20 cellular contexts compared by ENCODE assay signal in genomic region chr17:39954876-39955275, GRCh38. TPM values are rescaled to one million over a fixed set of nuclear protein-coding genes. Genes with fewer than 3 reads are reported as not detected.
"Had no signal": no experiment of that assay in that cellular context is flagged by ENCODE, and none has a peak within 500 bp of the region (broad histone marks: within the 10 kb centered on the region; RNA-seq: fewer than 3 reads in every experiment).

No MANE protein-coding gene starts in this region.

- H3K36me3 Mint-ChIP-seq: activated naive CD4-positive, alpha-beta T cell treated with anti-CD3 and anti-CD28 coated beads, Interleukin-2, amount 50 U/mL, for 72 hours; immature natural killer cell; T-cell had no signal

- DNase-seq: activated CD4-positive, alpha-beta T cell treated with anti-CD3 and anti-CD28 coated beads for 4 hours; activated T-cell treated with anti-CD3 and anti-CD28 coated beads for 4 hours; head of caudate nucleus; immature natural killer cell; mesenchymal stem cell; nephron progenitor cell; stomach; T-cell; testis had no signal

- ATAC-seq: activated naive CD4-positive, alpha-beta T cell treated with anti-CD3 and anti-CD28 coated beads, Interleukin-2, amount 50 U/mL, for 72 hours; sciatic nerve; T-cell had no signal

- H3K4me3 ChIP-seq: cardiac muscle cell, stomach, testis had no signal

- H3K27me3 Mint-ChIP-seq: T-cell had no signal

- H3K36me3 ChIP-seq: cardiac muscle cell, stomach had no signal

- H3K27me3 ChIP-seq: cardiac muscle cell, stomach, testis had no signal

- H3K27ac ChIP-seq: cardiac muscle cell, stomach, testis, VCaP had no signal

- H3K9me3 Mint-ChIP-seq: activated naive CD4-positive, alpha-beta T cell treated with anti-CD3 and anti-CD28 coated beads, Interleukin-2, amount 50 U/mL, for 72 hours; immature natural killer cell; nephron progenitor cell; T-cell had no signal

- H3K9me3 ChIP-seq: stomach, testis had no signal

- H3K4me3 Mint-ChIP-seq: nephron progenitor cell, T-cell had no signal

- H3K27ac Mint-ChIP-seq: nephron progenitor cell had no signal

RNA-seq across cellular contexts. Expression of gene GSDMA, which starts 7.9 kb away (rescaled TPM):
- total RNA-seq: cardiac muscle cell, dermis microvascular lymphatic vessel endothelial cell, osteocyte, pulmonary artery endothelial cell, stomach had no signal

RNA-seq across cellular contexts. Expression of gene LRRC3C, which starts 27.3 kb away (rescaled TPM):
- total RNA-seq: activated CD8-positive, alpha-beta memory T cell treated with anti-CD3 and anti-CD28 coated beads for 36 hours; activated naive CD4-positive, alpha-beta T cell treated with anti-CD3 and anti-CD28 coated beads, Interleukin-2, amount 50 U/mL, for 72 hours; cardiac muscle cell; dermis microvascular lymphatic vessel endothelial cell; epithelial cell of proximal tubule; frontal cortex; osteocyte; pulmonary artery endothelial cell; sciatic nerve; stomach; T-cell; ureter had no signal
